In genomic region chr14:61894452-61895077, GRCh38 we compare ENCODE assay signal across 8 cellular contexts.
DNase-seq lines count a peak whose midpoint lies in the region; TF ChIP-seq lines count a peak whose summit lies in the region.

No MANE protein-coding gene starts in this region.

- peaks cover 9% of the 10 kb centered on the region for H3K27me3 Mint-ChIP-seq in Caco-2 (ENCODE audit: insufficient read depth, unreplicated experiment)
- H3K27me3 Mint-ChIP-seq in H9 (ENCODE audit: low read depth), result no peaks in the 10 kb centered on the region
- H3K27me3 Mint-ChIP-seq in chondrocyte (ENCODE audit: low read depth), result peaks cover 8% of the 10 kb centered on the region

- no peaks in the 10 kb centered on the region for H3K4me1 ChIP-seq in Caco-2
- H3K4me1 ChIP-seq in H9 (ENCODE audit: insufficient read depth, low read length), result peaks cover 6% of the 10 kb centered on the region; the same call in 1 of the 2 replicates

- H3K9ac ChIP-seq in H9 (ENCODE audit: extremely low read depth, insufficient read length, low read length), result no peak overlapping the region

- H3K27ac Mint-ChIP-seq in Caco-2 (ENCODE audit: unreplicated experiment) (no peak overlapping the region), H9 (no peak overlapping the region), chondrocyte (ENCODE audit: unreplicated experiment) (no peak overlapping the region)

- H2AK5ac ChIP-seq in H9 (ENCODE audit: insufficient read length, low read length), result no peak overlapping the region

- H3T11ph ChIP-seq in H9 (ENCODE audit: low read length), result no peak overlapping the region

- H2BK120ac ChIP-seq in H9 (ENCODE audit: low read depth, low read length, poor library complexity, severe bottlenecking), result no peak overlapping the region

- H2AFZ ChIP-seq in H9 (ENCODE audit: low read length), result no peak overlapping the region

- H3K27me3 ChIP-seq in Caco-2 (replicated peaks; ENCODE audit: control insufficient read depth, insufficient read depth, low read length) (no peaks in the 10 kb centered on the region), H9 (ENCODE audit: insufficient read depth, low read length) (no peaks in the 10 kb centered on the region)

- no peaks in the 10 kb centered on the region for H3K79me1 ChIP-seq in H9 (ENCODE audit: insufficient read depth, low read depth, low read length, poor library complexity, severe bottlenecking)

- H3K23me2 ChIP-seq in H9 (ENCODE audit: insufficient read length, low read depth, low read length, poor library complexity, severe bottlenecking), result no peaks in the 10 kb centered on the region

- no peak overlapping the region for H3K14ac ChIP-seq in H9 (ENCODE audit: insufficient read depth, low read length)

- no peaks in the 10 kb centered on the region for H3K36me3 ChIP-seq in Caco-2 (ENCODE audit: control insufficient read depth, insufficient read depth, low read length)

- TF ChIP-seq CTCF in Caco-2 (IDR thresholded peaks at IDR 0.05; ENCODE audit: insufficient read depth in 1 of 2, low read depth in 1 of 2, low read length in 1 of 2, severe bottlenecking in 1 of 2, unreplicated experiment in 1 of 2), result peak; percentile 62 to 83
- peak; percentile 83 for TF ChIP-seq CTCF in H9 (conservative IDR thresholded peaks at IDR 0.05)
- TF ChIP-seq CTCF in chondrocyte (IDR thresholded peaks at IDR 0.05), result peak; percentile 88

- H2BK20ac ChIP-seq in H9 (ENCODE audit: low read depth, low read length, poor library complexity, severe bottlenecking), result no peak overlapping the region

- H3K36me3 Mint-ChIP-seq in Caco-2 (ENCODE audit: insufficient read depth, unreplicated experiment) (no peaks in the 10 kb centered on the region), H9 (ENCODE audit: insufficient read depth in 1 of 3, low read depth in 3 of 3) (no peaks in the 10 kb centered on the region), chondrocyte (ENCODE audit: low read depth) (no peaks in the 10 kb centered on the region)

- intact Hi-C loops in Caco-2 (cut with micrococcal nuclease; ENCODE audit: unreplicated experiment), result loop anchor here (1.0 kb wide), 1 partner anchor 233 kb away; no protein-coding TSS in a partner anchor
- intact Hi-C loops in posterior vena cava (cut with DNase I), result no loop called here

- no peak overlapping the region for H2BK12ac ChIP-seq in H9 (ENCODE audit: insufficient read length, low read depth, low read length)

- no peak overlapping the region for H3K18ac ChIP-seq in H9 (ENCODE audit: insufficient read length, low read depth, low read length)

- DNase-seq in Caco-2, result peak; percentile 54 to 67
- peak; percentile 56 for DNase-seq in H9
- DNase-seq in NCI-H2107 (lab: John Stamatoyannopoulos, UW), result peak; percentile 71
- DNase-seq in activated CD4-positive, CD25-positive, alpha-beta regulatory T cell treated with anti-CD3 and anti-CD28 coated beads, Interleukin-2, amount 50 U/mL, for 16 hours (ENCODE audit: low read depth, low spot score), result peak; percentile 21
- DNase-seq in chondrocyte (ENCODE audit: low spot score), result no peak
- peak; percentile 67 to 70 for DNase-seq in lung microvascular endothelial cell (ENCODE audit: low read depth in 2 of 2)
- DNase-seq in stimulated activated CD8-positive, alpha-beta memory T cell treated with anti-CD3 and anti-CD28 coated beads, Interleukin-15, amount 100 ng/mL, for 48 hours (ENCODE audit: low read depth in 2 of 2), result peak; percentile 19 to 34
- no peak for DNase-seq in posterior vena cava (ENCODE audit: low spot score)

- H3K4me3 ChIP-seq in Caco-2 (ENCODE audit: low read depth, low read length), result no peak overlapping the region

- no peak overlapping the region for H3K27ac ChIP-seq in H9 (ENCODE audit: insufficient read length, low read depth, low read length)

- H3K79me2 ChIP-seq in H9 (ENCODE audit: insufficient read depth, low read length), result no peaks in the 10 kb centered on the region

- no peak overlapping the region for H3K23ac ChIP-seq in H9 (ENCODE audit: insufficient read length, low read depth, low read length)

- H3K4me1 Mint-ChIP-seq in Caco-2 (ENCODE audit: low read depth, unreplicated experiment) (no peaks in the 10 kb centered on the region), H9 (peaks cover 28 to 31% of the 10 kb centered on the region in 2 experiments), chondrocyte (ENCODE audit: low read depth) (peaks cover 5% of the 10 kb centered on the region)

- H3K9me3 ChIP-seq in Caco-2 (no peaks in the 10 kb centered on the region), H9 (ENCODE audit: control insufficient read depth, low read depth, low read length) (no peaks in the 10 kb centered on the region)

- H2BK5ac ChIP-seq in H9 (ENCODE audit: insufficient read length, low read length), result no peak overlapping the region

- no peak overlapping the region for H3K4me2 ChIP-seq in H9 (ENCODE audit: insufficient read depth, insufficient read length, low read length)

- BruUV-seq in Caco-2 (replicated peaks; lab: Mats Ljungman, UMichigan), result no TSS peak

- no peak overlapping the region for H3K56ac ChIP-seq in H9 (ENCODE audit: insufficient read length, low read depth, low read length)

- WGBS in H9 (ENCODE audit: extremely low coverage, insufficient read length, low lambda C conversion rate), result no CpG with 5 or more reads among the region's 5 CpGs

- no peak overlapping the region for H4K8ac ChIP-seq in H9 (replicated peaks; ENCODE audit: insufficient read length, low read depth, low read length)

- H3K9me3 Mint-ChIP-seq in Caco-2 (ENCODE audit: unreplicated experiment), result no peaks in the 10 kb centered on the region
- H3K9me3 Mint-ChIP-seq in H9, result no peaks in the 10 kb centered on the region
- H3K9me3 Mint-ChIP-seq in chondrocyte (ENCODE audit: low read depth), result no peaks in the 10 kb centered on the region

- H4K91ac ChIP-seq in H9 (ENCODE audit: insufficient read length, low read depth, low read length), result no peak overlapping the region

- H3K4me3 Mint-ChIP-seq in Caco-2 (ENCODE audit: unreplicated experiment) (no peak overlapping the region), H9 (no peak overlapping the region), chondrocyte (ENCODE audit: unreplicated experiment) (no peak overlapping the region)

- no peak overlapping the region for H3K4ac ChIP-seq in H9 (ENCODE audit: low read depth, low read length)

- H4K20me1 ChIP-seq in H9 (ENCODE audit: control insufficient read depth, insufficient read depth, insufficient read length), result no peaks in the 10 kb centered on the region

- H4K5ac ChIP-seq in H9 (ENCODE audit: insufficient read length, low read depth, low read length), result no peak overlapping the region

- POLR2A ChIA-PET in Caco-2 (lab: Charles Lee), result no interaction called here

- no peak overlapping the region for H2BK15ac ChIP-seq in H9 (ENCODE audit: low read depth, low read length)

- CTCF ChIA-PET in Caco-2 (lab: Charles Lee), result interaction anchor here (1.4 to 2.0 kb wide), 2 partner anchors 232 kb away, joined by 6 to 11 read pairs; no protein-coding TSS in a partner anchor

Comparison
In these comparisons a context has a peak if more than half of its experiments do, and no peak if none do; other contexts are left out.
1. DNase-seq: peak in Caco-2 (2 of 2), H9 (single experiment), NCI-H2107 (single experiment), activated CD4-positive, CD25-positive, alpha-beta regulatory T cell treated with anti-CD3 and anti-CD28 coated beads, Interleukin-2, amount 50 U/mL, for 16 hours (single experiment), lung microvascular endothelial cell (2 of 2) and stimulated activated CD8-positive, alpha-beta memory T cell treated with anti-CD3 and anti-CD28 coated beads, Interleukin-15, amount 100 ng/mL, for 48 hours (2 of 2); none in chondrocyte (single experiment) and posterior vena cava (single experiment).
2. Peak in every context shown above with its lines, with median percentiles within 50 percentile points of each other: CTCF ChIP-seq.